17 cellular contexts compared by ENCODE assay signal in the genomic region with DNA sequence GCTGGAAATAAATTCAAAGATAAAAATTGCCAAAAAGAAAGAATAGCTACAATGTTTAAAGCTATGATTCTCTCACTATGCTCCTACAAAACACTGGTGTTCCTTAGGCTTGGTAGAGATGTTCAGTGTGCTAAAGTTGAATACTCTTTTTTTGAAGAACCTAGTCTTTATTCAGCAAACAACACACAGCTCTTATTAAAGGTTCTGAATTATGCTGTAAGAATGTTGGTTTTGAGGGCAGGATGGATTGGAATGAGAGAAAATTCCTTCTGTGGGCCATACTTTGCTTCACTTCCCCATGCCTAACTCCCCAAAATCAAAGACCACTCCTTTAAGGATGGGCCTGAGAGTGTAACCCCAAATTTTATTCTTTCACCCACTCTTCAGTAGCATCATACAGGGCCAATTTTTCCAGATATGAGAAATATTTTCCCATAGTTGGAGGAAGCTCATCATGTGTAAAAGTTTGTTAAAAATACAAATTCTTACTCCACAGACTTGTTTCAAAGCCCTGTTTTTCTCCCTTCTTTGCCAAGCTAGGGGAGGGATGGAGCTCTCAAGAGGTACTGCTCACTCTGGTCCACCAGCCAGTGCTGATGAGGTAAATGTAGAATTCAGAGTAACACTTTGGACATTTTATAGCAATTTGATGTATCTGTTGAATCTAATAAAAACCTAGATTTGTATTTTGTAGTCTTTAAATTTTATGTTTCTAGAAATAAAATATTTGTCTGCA.
DNase-seq lines count a peak whose midpoint lies in the region; ATAC-seq and TF ChIP-seq lines count a peak whose summit lies in the region.
"Had no signal": no experiment of that assay in that cellular context is flagged by ENCODE, and none has a peak within 500 bp of the region (broad histone marks: within the 10 kb centered on the region; RNA-seq: fewer than 3 reads in every experiment).

No MANE protein-coding gene starts in this region.

- H3K4me3 ChIP-seq in right atrium auricular region: no peak overlapping the region
- no peak overlapping the region for H3K4me3 ChIP-seq in gastroesophageal sphincter
- no peak overlapping the region for H3K4me3 ChIP-seq in urinary bladder (ENCODE audit: low read depth, low read length)
- H3K4me3 ChIP-seq: lung, right lobe of liver had no signal

- no peak overlapping the region for H3K4me3 Mint-ChIP-seq in nephron progenitor cell

- peaks cover 6% of the 10 kb centered on the region for H3K27me3 Mint-ChIP-seq in nephron progenitor cell (ENCODE audit: low read depth, poor library complexity)

- no peak overlapping the region for H3K27ac Mint-ChIP-seq in nephron progenitor cell

- intact Hi-C loops in Right ventricle myocardium superior (cut with DNase I): no loop called here

- no peaks in the 10 kb centered on the region for H3K9me3 ChIP-seq in right atrium auricular region
- no peaks in the 10 kb centered on the region for H3K9me3 ChIP-seq in gastroesophageal sphincter
- H3K9me3 ChIP-seq: right lobe of liver had no signal

- peaks cover 10% of the 10 kb centered on the region for H3K4me1 Mint-ChIP-seq in nephron progenitor cell

- H3K4me1 ChIP-seq in right atrium auricular region: no peaks in the 10 kb centered on the region
- peaks cover 0 to 32% (median 3%) of the 10 kb centered on the region in 3 donors for H3K4me1 ChIP-seq in gastroesophageal sphincter
- peaks cover 1% of the 10 kb centered on the region for H3K4me1 ChIP-seq in urinary bladder (ENCODE audit: insufficient read depth)

- H3K36me3 ChIP-seq in right atrium auricular region (no peaks in the 10 kb centered on the region), gastroesophageal sphincter (peaks cover 0 to 28% of the 10 kb centered on the region in 2 donors), urinary bladder (ENCODE audit: insufficient read depth) (peaks cover 4% of the 10 kb centered on the region)
- H3K36me3 ChIP-seq: right lobe of liver had no signal

- no peak for DNase-seq in Right ventricle myocardium superior
- no peak for DNase-seq in right atrium auricular region (ENCODE audit: low spot score)
- peak; percentile 77 for DNase-seq in amniotic epithelial cell (ENCODE audit: low read depth)
- no peak for DNase-seq in omental fat pad (ENCODE audit: low spot score)
- no peak for DNase-seq in nephron progenitor cell
- DNase-seq: activated CD4-positive, CD25-positive, alpha-beta regulatory T cell; anterior cingulate cortex; H7; NCI-H2107; NCI-H69; right lobe of liver; stimulated activated CD4-positive, alpha-beta T cell treated with anti-CD3 and anti-CD28 coated beads, Interleukin-4, amount 100 ng/mL, for 4 hours; trophoblast cell had no signal

- no peak for TF ChIP-seq CTCF in right atrium auricular region (IDR thresholded peaks at IDR 0.05)
- no peak for TF ChIP-seq CTCF in gastroesophageal sphincter (IDR thresholded peaks at IDR 0.05)
- no peak for TF ChIP-seq CTCF in omental fat pad (IDR thresholded peaks at IDR 0.05)
- TF ChIP-seq CTCF in nephron progenitor cell (IDR thresholded peaks at IDR 0.05): no peak

- no peak for TF ChIP-seq EP300 in gastroesophageal sphincter (IDR thresholded peaks at IDR 0.05)

- H3K27ac ChIP-seq in right atrium auricular region (peak overlapping the region in 1 of 2 donors; percentile 65), gastroesophageal sphincter (peak overlapping the region in 3 of 4 donors; percentile 2 to 61 (median 39)), urinary bladder (ENCODE audit: low read depth) (peak overlapping the region; percentile 73)
- H3K27ac ChIP-seq: right lobe of liver had no signal

- peaks cover 35% of the 10 kb centered on the region for H3K9me3 Mint-ChIP-seq in nephron progenitor cell

- H3K36me3 Mint-ChIP-seq in nephron progenitor cell (ENCODE audit: low read depth): peaks cover 60% of the 10 kb centered on the region

- ATAC-seq in Right ventricle myocardium superior (ENCODE audit: poor library complexity): peak; percentile 12
- ATAC-seq in gastroesophageal sphincter: no peak
- no peak for ATAC-seq in omental fat pad (ENCODE audit: low FRiP score)
- no peak for ATAC-seq in HG03139 (IDR thresholded peaks at IDR 0.05; ENCODE audit: unreplicated experiment)

- TF ChIP-seq POLR2A in gastroesophageal sphincter (IDR thresholded peaks at IDR 0.05): no peak

- H3K27me3 ChIP-seq in right atrium auricular region (no peaks in the 10 kb centered on the region), gastroesophageal sphincter (no peaks in the 10 kb centered on the region)
- H3K27me3 ChIP-seq: right lobe of liver had no signal
